Comparison of ENCODE assay signal across 11 cellular contexts in the genomic region with DNA sequence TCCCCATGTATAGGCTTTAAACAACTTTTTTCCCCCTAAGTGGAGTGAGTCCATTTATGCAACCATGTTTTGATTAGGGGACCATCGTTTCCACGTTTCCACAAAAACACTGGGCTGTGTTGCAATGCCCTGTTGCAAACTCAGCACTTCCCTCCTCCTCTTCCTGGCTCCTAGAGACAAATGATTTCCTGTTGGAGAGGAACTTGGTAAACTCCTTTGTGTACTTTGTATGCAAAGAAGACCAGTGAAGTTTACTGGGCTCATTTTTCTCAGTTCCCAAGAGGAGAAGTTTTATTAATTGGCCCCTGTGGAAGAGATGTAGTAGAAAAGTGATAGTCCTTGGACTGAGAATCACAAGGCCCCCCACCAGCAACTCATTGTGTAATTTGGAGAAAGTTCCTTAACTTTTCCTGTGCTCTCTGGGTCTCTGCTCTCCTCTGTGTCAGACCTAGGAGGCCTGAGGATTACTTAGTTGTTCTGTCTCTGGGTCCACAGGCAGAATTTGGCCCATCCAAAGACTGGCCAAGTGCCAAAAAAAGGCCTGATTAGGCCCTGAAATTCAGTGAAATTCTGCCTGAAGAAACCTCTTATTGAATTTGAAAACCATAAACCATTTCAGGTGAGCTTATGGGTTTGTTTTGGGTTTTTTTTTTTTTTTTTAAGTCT.
DNase-seq lines count a peak whose midpoint lies in the region; ATAC-seq and TF ChIP-seq lines count a peak whose summit lies in the region.
"Had no signal": no experiment of that assay in that cellular context is flagged by ENCODE, and none has a peak within 500 bp of the region (broad histone marks: within the 10 kb centered on the region; RNA-seq: fewer than 3 reads in every experiment).

No MANE protein-coding gene starts in this region.

- peaks cover 23% of the 10 kb centered on the region for H3K36me3 ChIP-seq in WERI-Rb-1

- ATAC-seq in omental fat pad (ENCODE audit: low FRiP score) (peak; percentile 77), GM21619 (IDR thresholded peaks at IDR 0.05; ENCODE audit: unreplicated experiment) (no peak)

- TF ChIP-seq CTCF in omental fat pad (IDR thresholded peaks at IDR 0.05): no peak
- TF ChIP-seq CTCF in WERI-Rb-1 (IDR thresholded peaks at IDR 0.05; ENCODE audit: low read depth, low read length): no peak

- peak; percentile 61 to 65 for DNase-seq in AML-193 (lab: John Stamatoyannopoulos, UW)
- DNase-seq in SKM-1 treated with dmso at 0.1 percent for 144 hours (lab: John Stamatoyannopoulos, UW; ENCODE audit: unreplicated experiment): peak; percentile 22
- peak; percentile 71 for DNase-seq in foreskin melanocyte
- DNase-seq in omental fat pad (ENCODE audit: low spot score): no peak
- no peak for DNase-seq in activated CD4-positive, alpha-beta T cell treated with anti-CD3 and anti-CD28 coated beads, Interleukin-2, amount 50 U/mL, for 4 hours
- DNase-seq in WERI-Rb-1: no peak
- DNase-seq in RPMI8226: no peak
- DNase-seq: activated naive CD8-positive, alpha-beta T cell treated with anti-CD3 and anti-CD28 coated beads, Interleukin-2, amount 10 ng/mL, durations not matched to agents 7 days and 5 days; CD4-positive, CD25-positive, alpha-beta regulatory T cell; stimulated activated CD4-positive, alpha-beta T cell treated with anti-CD3 and anti-CD28 coated beads, Interleukin-4, amount 100 ng/mL, for 1 hour had no signal

- H3K9me3 ChIP-seq in WERI-Rb-1 (ENCODE audit: severe bottlenecking): no peaks in the 10 kb centered on the region

- H3K27me3 ChIP-seq in WERI-Rb-1 (ENCODE audit: insufficient read depth, low read depth, severe bottlenecking): no peaks in the 10 kb centered on the region

- H3K4me3 ChIP-seq in WERI-Rb-1 (ENCODE audit: low read depth, low read length): no peak overlapping the region

- no peak overlapping the region for H3K27ac ChIP-seq in WERI-Rb-1

Comparison
In these comparisons a context has a peak if more than half of its experiments do, and no peak if none do; other contexts are left out.
1. DNase-seq: peak in AML-193 (2 of 2), SKM-1 treated with dmso at 0.1 percent for 144 hours (single experiment) and foreskin melanocyte (single experiment); none in omental fat pad (single experiment), activated CD4-positive, alpha-beta T cell treated with anti-CD3 and anti-CD28 coated beads, Interleukin-2, amount 50 U/mL, for 4 hours (0 of 2), WERI-Rb-1 (single experiment) and RPMI8226 (single experiment).